1 cellular context compared by ENCODE assay signal in the genomic region with DNA sequence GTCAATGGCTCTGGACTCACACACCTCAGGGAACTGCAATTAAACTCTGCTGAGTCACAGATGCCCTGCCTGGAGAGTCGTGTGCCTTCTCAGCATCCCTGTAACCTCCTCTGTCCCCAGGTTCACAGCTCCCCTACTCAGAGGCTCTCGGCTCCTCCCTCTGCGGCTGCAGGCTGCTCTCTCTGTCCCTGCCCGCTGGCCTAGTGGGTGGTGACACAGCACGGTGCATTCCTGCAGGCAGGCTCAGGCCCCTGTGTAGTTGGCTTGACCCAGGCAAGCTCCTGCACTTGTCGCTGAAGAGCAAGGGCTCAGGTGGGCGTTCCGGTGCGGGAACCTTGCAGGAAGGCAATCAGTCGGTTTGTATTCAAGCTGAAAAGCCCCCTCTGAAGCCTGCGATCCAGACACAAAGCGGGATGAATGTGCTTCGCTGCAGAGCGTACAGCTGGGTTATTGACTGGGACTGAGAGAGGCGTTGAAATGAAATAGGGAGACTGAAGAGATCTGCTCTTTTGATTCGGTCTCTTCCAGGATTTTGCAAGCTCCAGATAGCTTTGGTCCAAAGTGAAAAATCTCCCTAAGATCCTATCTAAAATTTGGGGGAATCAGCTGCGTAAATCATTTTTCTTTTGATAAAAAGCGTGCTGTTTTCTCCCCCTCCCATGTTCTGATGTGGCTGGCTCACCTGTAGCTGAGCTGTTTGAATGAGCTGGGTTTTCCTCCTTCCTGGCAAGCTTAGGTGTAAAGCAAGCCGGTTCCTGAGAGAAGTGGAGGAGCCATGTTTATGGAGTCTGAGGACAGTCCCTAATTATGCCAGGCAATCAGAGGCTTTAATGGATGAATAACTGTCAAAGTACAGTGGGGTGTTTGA.
TF ChIP-seq lines count a peak whose summit lies in the region.

No MANE protein-coding gene starts in this region.

TF ChIP-seq in H1, 55 proteins besides CTCF, POLR2A, EP300 and RAD21 (continued from another document):
- TF ChIP-seq RXRA (IDR thresholded peaks at IDR 0.05; ENCODE audit: insufficient read depth, low read depth, low read length) (no peak), KDM4A (IDR thresholded peaks at IDR 0.05; ENCODE audit: low read depth, low read length, severe bottlenecking) (no peak), GABPA (IDR thresholded peaks at IDR 0.05; ENCODE audit: borderline replicate concordance, insufficient read depth, low read length) (no peak), RNF2 (IDR thresholded peaks at IDR 0.05; ENCODE audit: borderline replicate concordance, low read depth, low read length, missing control alignments, poor library complexity, severe bottlenecking) (no peak), SAP30 (IDR thresholded peaks at IDR 0.05; ENCODE audit: insufficient read depth, insufficient replicate concordance, low read length) (no peak), EGR1 (IDR thresholded peaks at IDR 0.05; ENCODE audit: borderline replicate concordance, low read depth, low read length) (peak; percentile 25; the same call in 1 of the 2 replicates), TEAD4 (IDR thresholded peaks at IDR 0.05; ENCODE audit: low read depth, low read length) (peak; percentile 92), FOSL1 (IDR thresholded peaks at IDR 0.05; ENCODE audit: insufficient read depth, low read depth, low read length) (no peak), PHF8 (conservative IDR thresholded peaks at IDR 0.05; ENCODE audit: low read depth, low read length) (no peak), POLR2AphosphoS5 (IDR thresholded peaks at IDR 0.05; ENCODE audit: low read depth, low read length) (no peak; the same call in 1 of the 2 replicates), ZNF274 (IDR thresholded peaks at IDR 0.05; ENCODE audit: borderline replicate concordance, extremely low read depth, low read length) (no peak), JUND (IDR thresholded peaks at IDR 0.05; ENCODE audit: low read length) (no peak), KDM5A (IDR thresholded peaks at IDR 0.05; ENCODE audit: low read length) (no peak), MAFK (IDR thresholded peaks at IDR 0.05; ENCODE audit: low read depth, low read length) (peak; percentile 72), TCF12 (IDR thresholded peaks at IDR 0.05; ENCODE audit: low read depth, low read length) (0 out of 2 replicates have a peak, but pooled peaks have one; percentile 54), ASH2L (IDR thresholded peaks at IDR 0.05; ENCODE audit: low read length) (peak; percentile 57), NRF1 (IDR thresholded peaks at IDR 0.05; ENCODE audit: low read depth, low read length) (no peak), YY1 (IDR thresholded peaks at IDR 0.05; ENCODE audit: low read depth, low read length) (peak; percentile 54; the same call in 1 of the 2 replicates), KDM1A (IDR thresholded peaks at IDR 0.05; ENCODE audit: borderline replicate concordance, low read length) (no peak), SP2 (IDR thresholded peaks at IDR 0.05; ENCODE audit: low read length) (no peak), BCL11A (IDR thresholded peaks at IDR 0.05; ENCODE audit: low read depth in 2 of 2, low read length in 2 of 2) (no peak), CTBP2 (IDR thresholded peaks at IDR 0.05; ENCODE audit: borderline replicate concordance, insufficient read depth, insufficient read length, low read length) (no peak), BACH1 (IDR thresholded peaks at IDR 0.05; ENCODE audit: low read length) (peak; percentile 88), SIN3A (conservative IDR thresholded peaks at IDR 0.05 in 1 of 2, IDR thresholded peaks at IDR 0.05 in 1 of 2; ENCODE audit: low read depth in 1 of 2, low read length in 2 of 2) (peak in 1 of 2 experiments; percentile 66; a peak in 1 of 4 replicates), SIRT6 (IDR thresholded peaks at IDR 0.05; ENCODE audit: low read length) (no peak), NANOG (IDR thresholded peaks at IDR 0.05; ENCODE audit: insufficient read depth, low read depth, low read length, poor library complexity, severe bottlenecking) (peak; percentile 75), CBX5 (IDR thresholded peaks at IDR 0.05; ENCODE audit: low read depth, low read length) (no peak), RFX5 (IDR thresholded peaks at IDR 0.05; ENCODE audit: borderline replicate concordance, low read depth, low read length) (no peak), HDAC6 (IDR thresholded peaks at IDR 0.05; ENCODE audit: low read depth, low read length) (no peak), SRF (IDR thresholded peaks at IDR 0.05; ENCODE audit: low read depth, low read length) (no peak), SIX5 (IDR thresholded peaks at IDR 0.05; ENCODE audit: low read depth, low read length) (no peak), POU5F1 (IDR thresholded peaks at IDR 0.05; ENCODE audit: low read depth, low read length) (no peak), CHD1 (IDR thresholded peaks at IDR 0.05; ENCODE audit: low read depth, low read length) (no peak), TAF1 (IDR thresholded peaks at IDR 0.05; ENCODE audit: low read depth, low read length) (0 out of 2 replicates have a peak, but pooled peaks have one; percentile 35), GTF2F1 (IDR thresholded peaks at IDR 0.05; ENCODE audit: borderline replicate concordance, low read depth, low read length) (no peak), HDAC2 (IDR thresholded peaks at IDR 0.05; ENCODE audit: borderline replicate concordance in 1 of 2, low read depth in 2 of 2, low read length in 2 of 2) (peak; percentile 49 to 96; a peak in 1 of 4 replicates), TBP (IDR thresholded peaks at IDR 0.05; ENCODE audit: low read depth, low read length) (no peak), CEBPB (IDR thresholded peaks at IDR 0.05; ENCODE audit: low read depth, low read length) (no peak)
- TF ChIP-seq, protein P1, sequence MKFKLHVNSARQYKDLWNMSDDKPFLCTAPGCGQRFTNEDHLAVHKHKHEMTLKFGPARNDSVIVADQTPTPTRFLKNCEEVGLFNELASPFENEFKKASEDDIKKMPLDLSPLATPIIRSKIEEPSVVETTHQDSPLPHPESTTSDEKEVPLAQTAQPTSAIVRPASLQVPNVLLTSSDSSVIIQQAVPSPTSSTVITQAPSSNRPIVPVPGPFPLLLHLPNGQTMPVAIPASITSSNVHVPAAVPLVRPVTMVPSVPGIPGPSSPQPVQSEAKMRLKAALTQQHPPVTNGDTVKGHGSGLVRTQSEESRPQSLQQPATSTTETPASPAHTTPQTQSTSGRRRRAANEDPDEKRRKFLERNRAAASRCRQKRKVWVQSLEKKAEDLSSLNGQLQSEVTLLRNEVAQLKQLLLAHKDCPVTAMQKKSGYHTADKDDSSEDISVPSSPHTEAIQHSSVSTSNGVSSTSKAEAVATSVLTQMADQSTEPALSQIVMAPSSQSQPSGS (IDR thresholded peaks at IDR 0.05; ENCODE audit: low read length) = 0 out of 2 replicates have a peak, but pooled peaks have one; percentile 16
- TF ChIP-seq, protein P2, sequence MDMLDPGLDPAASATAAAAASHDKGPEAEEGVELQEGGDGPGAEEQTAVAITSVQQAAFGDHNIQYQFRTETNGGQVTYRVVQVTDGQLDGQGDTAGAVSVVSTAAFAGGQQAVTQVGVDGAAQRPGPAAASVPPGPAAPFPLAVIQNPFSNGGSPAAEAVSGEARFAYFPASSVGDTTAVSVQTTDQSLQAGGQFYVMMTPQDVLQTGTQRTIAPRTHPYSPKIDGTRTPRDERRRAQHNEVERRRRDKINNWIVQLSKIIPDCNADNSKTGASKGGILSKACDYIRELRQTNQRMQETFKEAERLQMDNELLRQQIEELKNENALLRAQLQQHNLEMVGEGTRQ (IDR thresholded peaks at IDR 0.05; ENCODE audit: low read length) = no peak
- TF ChIP-seq, protein P3, sequence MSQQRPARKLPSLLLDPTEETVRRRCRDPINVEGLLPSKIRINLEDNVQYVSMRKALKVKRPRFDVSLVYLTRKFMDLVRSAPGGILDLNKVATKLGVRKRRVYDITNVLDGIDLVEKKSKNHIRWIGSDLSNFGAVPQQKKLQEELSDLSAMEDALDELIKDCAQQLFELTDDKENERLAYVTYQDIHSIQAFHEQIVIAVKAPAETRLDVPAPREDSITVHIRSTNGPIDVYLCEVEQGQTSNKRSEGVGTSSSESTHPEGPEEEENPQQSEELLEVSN (IDR thresholded peaks at IDR 0.05) = no peak
- TF ChIP-seq, protein P4, sequence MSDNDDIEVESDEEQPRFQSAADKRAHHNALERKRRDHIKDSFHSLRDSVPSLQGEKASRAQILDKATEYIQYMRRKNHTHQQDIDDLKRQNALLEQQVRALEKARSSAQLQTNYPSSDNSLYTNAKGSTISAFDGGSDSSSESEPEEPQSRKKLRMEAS (IDR thresholded peaks at IDR 0.05) = peak; percentile 31; the same call in 1 of the 2 replicates
